In the genomic region with DNA sequence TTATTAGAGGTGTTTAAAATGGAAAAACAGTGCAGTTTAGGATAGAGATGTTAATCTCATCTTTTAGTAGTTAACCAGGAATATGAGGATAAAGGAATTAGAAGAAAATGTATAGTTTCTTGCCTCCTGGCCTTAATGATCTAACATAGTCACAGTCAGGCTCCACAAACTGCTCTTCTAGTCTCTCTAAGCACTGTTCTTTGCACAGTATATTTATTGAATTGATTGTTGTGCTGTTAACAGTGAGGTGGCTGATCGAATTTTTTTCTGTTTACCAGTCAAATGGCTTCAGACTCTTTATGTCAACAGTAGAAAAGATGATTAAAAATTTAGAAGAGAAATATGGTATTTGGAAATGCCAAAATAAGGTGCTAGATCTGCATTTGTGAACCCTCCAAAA, we compare ENCODE assay signal across 9 cellular contexts. TPM values are rescaled to one million over a fixed set of nuclear protein-coding genes. Genes with fewer than 3 reads are reported as not detected.
DNase-seq lines count a peak whose midpoint lies in the region; ATAC-seq and TF ChIP-seq lines count a peak whose summit lies in the region.
"Had no signal": no experiment of that assay in that cellular context is flagged by ENCODE, and none has a peak within 500 bp of the region (broad histone marks: within the 10 kb centered on the region; RNA-seq: fewer than 3 reads in every experiment).

No MANE protein-coding gene starts in this region.

- H3K79me2 ChIP-seq in GM23248 (ENCODE audit: insufficient read depth) (peaks cover 100% of the 10 kb centered on the region), mesendoderm (ENCODE audit: control insufficient read depth, insufficient read depth, low read length) (peaks cover 57% of the 10 kb centered on the region)

- 56 to 63% methylated on average over 1 of the region's 1 CpG for WGBS in GM23248 (ENCODE audit: low coverage in 1 of 2, low lambda C conversion rate in 2 of 2, missing lambda C conversion rate in 2 of 2), 2 experiments
- no CpG with 5 or more reads among the region's 1 CpG for WGBS in mesendoderm (ENCODE audit: extremely low coverage, insufficient coverage, low lambda C conversion rate)

- H4K5ac ChIP-seq in mesendoderm (ENCODE audit: low read length), result no peak overlapping the region

- no peak overlapping the region for H2BK120ac ChIP-seq in mesendoderm (ENCODE audit: low read depth, low read length)

- DNase-seq in CD14-positive monocyte (ENCODE audit: low spot score) (no peak), GM23248 (no peak), epidermal melanocyte (ENCODE audit: insufficient read length, low spot score) (no peak), mesendoderm (no peak)
- DNase-seq in effector CD8-positive, alpha-beta T cell (lab: John Stamatoyannopoulos, UW), result no peak
- DNase-seq: GF-D8 had no signal

- peak overlapping the region in 4 of 7 donors; percentile 30 to 43 (median 35) for H3K27ac Mint-ChIP-seq in CD14-positive monocyte
- H3K27ac Mint-ChIP-seq in activated naive CD8-positive, alpha-beta T cell, result peak overlapping the region; percentile 66

- no peak overlapping the region for H3K18ac ChIP-seq in mesendoderm (ENCODE audit: low read length)

- no peaks in the 10 kb centered on the region for H4K20me1 ChIP-seq in GM23248 (ENCODE audit: insufficient read depth)

- H3K4me1 ChIP-seq in GM23248 (ENCODE audit: insufficient read depth) (peaks cover 32% of the 10 kb centered on the region), muscle layer of colon (ENCODE audit: insufficient read depth, low read length) (peaks cover 22% of the 10 kb centered on the region), mesendoderm (ENCODE audit: control insufficient read depth, low read depth, low read length) (no peaks in the 10 kb centered on the region)

- no peak overlapping the region for H2BK5ac ChIP-seq in mesendoderm (ENCODE audit: low read length)

- H3K27ac ChIP-seq in GM23248 (no peak overlapping the region), muscle layer of colon (ENCODE audit: low read depth, low read length) (peak overlapping the region; percentile 31), mesendoderm (ENCODE audit: low read depth, low read length) (no peak overlapping the region)

- no peak overlapping the region for H2BK15ac ChIP-seq in mesendoderm (replicated peaks; ENCODE audit: low read depth)

- H3K36me3 ChIP-seq in GM23248 (ENCODE audit: low read depth), result no peaks in the 10 kb centered on the region
- H3K36me3 ChIP-seq in muscle layer of colon (ENCODE audit: insufficient read depth, low read length), result no peaks in the 10 kb centered on the region
- no peaks in the 10 kb centered on the region for H3K36me3 ChIP-seq in mesendoderm (ENCODE audit: control insufficient read depth, insufficient read depth, low read length)

- H3K4me2 ChIP-seq in GM23248 (ENCODE audit: unreplicated experiment) (no peak overlapping the region), mesendoderm (ENCODE audit: low read length) (no peak overlapping the region)

- H3K4me3 ChIP-seq in GM23248 (no peak overlapping the region), muscle layer of colon (ENCODE audit: low read depth in 1 of 2, low read length in 2 of 2) (no peak overlapping the region), mesendoderm (ENCODE audit: low read length) (no peak overlapping the region)

- H3K79me1 ChIP-seq in mesendoderm (ENCODE audit: low read length), result no peaks in the 10 kb centered on the region

- ATAC-seq in GM18498 (IDR thresholded peaks at IDR 0.05; ENCODE audit: unreplicated experiment), result no peak

- in situ Hi-C loops in GM23248 (cut with MboI), result no loop called here

- peaks cover 0 to 1% (median 0%) of the 10 kb centered on the region in 3 donors for H3K27me3 Mint-ChIP-seq in CD14-positive monocyte (ENCODE audit: low read depth in 3 of 3)
- no peaks in the 10 kb centered on the region for H3K27me3 Mint-ChIP-seq in activated naive CD8-positive, alpha-beta T cell

- peaks cover 0 to 12% (median 4%) of the 10 kb centered on the region in 7 donors for H3K9me3 Mint-ChIP-seq in CD14-positive monocyte
- peaks cover 2% of the 10 kb centered on the region for H3K9me3 Mint-ChIP-seq in activated naive CD8-positive, alpha-beta T cell (ENCODE audit: low read depth)

- no peaks in the 10 kb centered on the region for H3F3A ChIP-seq in GM23248 (ENCODE audit: insufficient read depth)

- H4K8ac ChIP-seq in mesendoderm (ENCODE audit: low read depth, low read length), result no peak overlapping the region

- TF ChIP-seq CTCF in CD14-positive monocyte (IDR thresholded peaks at IDR 0.05), result no peak

- H3K9ac ChIP-seq in GM23248, result peak overlapping the region; percentile 15; the same call in 1 of the 2 replicates
- no peak overlapping the region for H3K9ac ChIP-seq in muscle layer of colon (ENCODE audit: low read length)
- no peak overlapping the region for H3K9ac ChIP-seq in mesendoderm (ENCODE audit: low read length)

- no peaks in the 10 kb centered on the region for H3K9me2 ChIP-seq in GM23248 (ENCODE audit: insufficient read depth)

- intact Hi-C loops in CD14-positive monocyte (cut with micrococcal nuclease), result no loop called here

- peaks cover 8 to 29% of the 10 kb centered on the region in 2 donors for H3K36me3 Mint-ChIP-seq in CD14-positive monocyte
- peaks cover 4% of the 10 kb centered on the region for H3K36me3 Mint-ChIP-seq in activated naive CD8-positive, alpha-beta T cell

- no peak overlapping the region for H3K4ac ChIP-seq in mesendoderm (ENCODE audit: low read depth, low read length)

- H3K9me3 ChIP-seq in GM23248 (ENCODE audit: low read depth) (no peaks in the 10 kb centered on the region), muscle layer of colon (ENCODE audit: low read length) (no peaks in the 10 kb centered on the region)

- H3K56ac ChIP-seq in mesendoderm (ENCODE audit: low read length), result no peak overlapping the region

- peaks cover 24% of the 10 kb centered on the region for H3K4me1 Mint-ChIP-seq in CD14-positive monocyte
- H3K4me1 Mint-ChIP-seq in activated naive CD8-positive, alpha-beta T cell (ENCODE audit: low read depth), result peaks cover 83% of the 10 kb centered on the region

- H2AK5ac ChIP-seq in mesendoderm (ENCODE audit: low read length), result no peak overlapping the region

- H3K23ac ChIP-seq in mesendoderm (ENCODE audit: low read length), result no peak overlapping the region

- no peak overlapping the region for H3K4me3 Mint-ChIP-seq in CD14-positive monocyte
- H3K4me3 Mint-ChIP-seq in activated naive CD8-positive, alpha-beta T cell, result peak overlapping the region; percentile 33

- no peak overlapping the region for H2AFZ ChIP-seq in GM23248

- H3K27me3 ChIP-seq in GM23248 (replicated peaks; ENCODE audit: insufficient read depth) (no peaks in the 10 kb centered on the region), muscle layer of colon (ENCODE audit: control insufficient read depth in 1 of 2, insufficient read depth in 2 of 2, low read length in 2 of 2) (no peaks in the 10 kb centered on the region), mesendoderm (ENCODE audit: insufficient read depth, low read length, poor library complexity) (no peaks in the 10 kb centered on the region)

RNA-seq across cellular contexts. Expression of a gene that starts 37.8 kb away (rescaled TPM):
- polyA plus RNA-seq in CD14-positive monocyte, result 10 to 100 TPM; 19.2 to 51.7 TPM
- total RNA-seq in GM23248 (2014; rRNA removed; shearing (Covaris generic)), result 14.3 and 17.7 TPM in 2 replicates
- 24.3 and 24.9 TPM in 2 replicates for polyA plus RNA-seq in GM23248 (2016; fragmentation: Nextera tagmentation; extraction: Ambion mirVana)
- polyA plus RNA-seq in mesendoderm (2013, experiment 1 of 2), result 32.6 TPM
- polyA plus RNA-seq in mesendoderm (2013, experiment 2 of 2), result 32.6 TPM
